Comparison of ENCODE assay signal across 11 cellular contexts in genomic region chr19:47209323-47210179, GRCh38. TPM values are rescaled to one million over a fixed set of nuclear protein-coding genes. Genes with fewer than 3 reads are reported as not detected.
DNase-seq lines count a peak whose midpoint lies in the region; ATAC-seq, FAIRE-seq and TF ChIP-seq lines count a peak whose summit lies in the region.
"Had no signal": no experiment of that assay in that cellular context is flagged by ENCODE, and none has a peak within 500 bp of the region (broad histone marks: within the 10 kb centered on the region; RNA-seq: fewer than 3 reads in every experiment).

No MANE protein-coding gene starts in this region.

- no peak for TF ChIP-seq POLR2A in H1 (IDR thresholded peaks at IDR 0.05; ENCODE audit: control extremely low read depth in 1 of 2, low read depth in 2 of 2, low read length in 2 of 2)

- peak; percentile 78 for FAIRE-seq in H1 (lab: Jason Lieb, UNC)

- H3K27ac ChIP-seq in GM23338 (ENCODE audit: low read depth) (peak overlapping the region; percentile 89), Panc1 (ENCODE audit: low read length) (peak overlapping the region; percentile 66; the same call in 1 of the 2 replicates), H1 (ENCODE audit: low read depth, low read length) (peak overlapping the region; percentile 51; the same call in 1 of the 2 replicates), neural progenitor cell (peak overlapping the region; percentile 51)
- H3K27ac ChIP-seq: SJCRH30 had no signal

- ATAC-seq in GM23338 (peak; percentile 79), Panc1 (0 out of 2 replicates have a peak, but pooled peaks have one; percentile 11), GM19023 (IDR thresholded peaks at IDR 0.05; ENCODE audit: unreplicated experiment) (no peak), GM21447 (IDR thresholded peaks at IDR 0.05; ENCODE audit: unreplicated experiment) (no peak), HG03045 (IDR thresholded peaks at IDR 0.05; ENCODE audit: unreplicated experiment) (no peak)

- no peak overlapping the region for H2BK20ac ChIP-seq in H1 (ENCODE audit: low read length)

- in situ Hi-C loops in Panc1 (cut with HindIII; ENCODE audit: low pct_unique_long_range_greater_than_20kb, low sequenced_read_pairs) = no loop called here

- no peak for TF ChIP-seq RAD21 in H1 (IDR thresholded peaks at IDR 0.05 in 1 of 2, conservative IDR thresholded peaks at IDR 0.05 in 1 of 2; ENCODE audit: low read depth in 2 of 2, low read length in 2 of 2)

- intact Hi-C loops in Panc1 (cut with micrococcal nuclease; ENCODE audit: unreplicated experiment) = no loop called here

- TSS peak; percentile 94 for BruUV-seq in Panc1 (replicated peaks; lab: Mats Ljungman, UMichigan)

- H4K20me1 ChIP-seq in GM23338 (replicated peaks; ENCODE audit: insufficient read depth) = peaks cover 8% of the 10 kb centered on the region
- peaks cover 0 to 2% of the 10 kb centered on the region in 2 experiments for H4K20me1 ChIP-seq in H1 (replicated peaks in 1 of 2; ENCODE audit: control insufficient read depth in 1 of 2, insufficient read depth in 2 of 2, low read length in 2 of 2)
- H4K20me1 ChIP-seq in neural progenitor cell (ENCODE audit: low read depth) = peaks cover 18% of the 10 kb centered on the region

- no peak overlapping the region for H2BK5ac ChIP-seq in H1 (ENCODE audit: low read depth, low read length)

- H3K27ac Mint-ChIP-seq in GM23338 (peak overlapping the region; percentile 98), neural progenitor cell (peak overlapping the region; percentile 38)

- H2AFZ ChIP-seq in GM23338 (no peak overlapping the region), H1 (ENCODE audit: low read length) (no peak overlapping the region), neural progenitor cell (replicated peaks) (no peak overlapping the region)

- TF ChIP-seq CTCF in GM23338 (conservative IDR thresholded peaks at IDR 0.05; ENCODE audit: low read depth in 2 of 2) (no peak), Panc1 (IDR thresholded peaks at IDR 0.05) (no peak), H1 (IDR thresholded peaks at IDR 0.05; ENCODE audit: control extremely low read depth in 1 of 3, insufficient read depth in 1 of 3, low read depth in 1 of 3, low read length in 3 of 3) (no peak), neural progenitor cell (IDR thresholded peaks at IDR 0.05) (no peak)

- H4K5ac ChIP-seq in H1 (ENCODE audit: insufficient read length, low read depth, low read length) = no peak overlapping the region

- no peak overlapping the region for H2AK5ac ChIP-seq in H1 (ENCODE audit: low read depth, low read length)

- H3K36me3 ChIP-seq in GM23338 (ENCODE audit: insufficient read depth) = peaks cover 22% of the 10 kb centered on the region
- H3K36me3 ChIP-seq in Panc1 (ENCODE audit: control insufficient read depth, insufficient read depth, low read length) = no peaks in the 10 kb centered on the region
- peaks cover 13 to 69% (median 37%) of the 10 kb centered on the region in 4 experiments for H3K36me3 ChIP-seq in H1 (ENCODE audit: control insufficient read depth in 2 of 4, insufficient read depth in 4 of 4, low read length in 3 of 4)
- H3K36me3 ChIP-seq in neural progenitor cell = no peaks in the 10 kb centered on the region

- no peak for TF ChIP-seq EP300 in H1 (IDR thresholded peaks at IDR 0.05; ENCODE audit: borderline replicate concordance in 1 of 2, low read depth in 2 of 2, low read length in 2 of 2)

- no peaks in the 10 kb centered on the region for H3K79me2 ChIP-seq in GM23338 (replicated peaks; ENCODE audit: insufficient read depth)
- no peaks in the 10 kb centered on the region for H3K79me2 ChIP-seq in H1 (ENCODE audit: control insufficient read depth in 1 of 2, insufficient read depth in 2 of 2, low read length in 2 of 2)
- H3K79me2 ChIP-seq in neural progenitor cell (ENCODE audit: low read depth) = no peaks in the 10 kb centered on the region

- POLR2A ChIA-PET in Panc1 (lab: Charles Lee) = interaction anchor here (0.9 to 1.6 kb wide), 2 partner anchors 16 to 35 kb away, joined by 4 read pairs; no protein-coding TSS in a partner anchor
- POLR2A ChIA-PET in H1 (lab: Charles Lee; ENCODE audit: partially characterized antibody) = interaction anchor here (0.9 to 10.6 kb wide), 16 partner anchors 10 to 96 kb away, joined by 3 to 195 read pairs (median 6); partner anchors contain the start of genes CCDC9, SAE1 and ZC3H4

- H3F3A ChIP-seq in GM23338 (replicated peaks; ENCODE audit: low read depth) = peaks cover 44% of the 10 kb centered on the region
- H3F3A ChIP-seq in neural progenitor cell (ENCODE audit: low read depth) = peaks cover 54% of the 10 kb centered on the region

- H3K9me2 ChIP-seq in GM23338 (ENCODE audit: insufficient read depth) = no peaks in the 10 kb centered on the region

- no peak overlapping the region for H3K14ac ChIP-seq in H1 (ENCODE audit: insufficient read length)

- CTCF ChIA-PET in Panc1 (lab: Charles Lee) (interaction anchor here (0.6 to 4.4 kb wide), 4 partner anchors 9 to 38 kb away, joined by 5 to 40 read pairs (median 10); no protein-coding TSS in a partner anchor), H1 (lab: Charles Lee; ENCODE audit: partially characterized antibody) (interaction anchor here (0.6 to 11.2 kb wide), 25 partner anchors 8 to 913 kb away, joined by 3 to 303 read pairs (median 7); no protein-coding TSS in a partner anchor)

- H3K27me3 Mint-ChIP-seq in GM23338 (ENCODE audit: insufficient read depth, low read depth, poor library complexity) (peaks cover 14% of the 10 kb centered on the region), neural progenitor cell (ENCODE audit: insufficient read depth, low read depth) (peaks cover 5% of the 10 kb centered on the region)

- H3K4me3 ChIP-seq in GM23338 (no peak overlapping the region), Panc1 (ENCODE audit: low read depth in 2 of 2, low read length in 2 of 2) (no peak overlapping the region), H1 (ENCODE audit: extremely low read depth in 1 of 4, insufficient read depth in 2 of 4, low read depth in 3 of 4, low read length in 4 of 4) (no peak overlapping the region), neural progenitor cell (no peak overlapping the region)
- H3K4me3 ChIP-seq: SJCRH30, thoracic aorta had no signal

- no peaks in the 10 kb centered on the region; the same call in 2 of the 3 replicates for H3K9me3 Mint-ChIP-seq in GM23338
- H3K9me3 Mint-ChIP-seq in neural progenitor cell = no peaks in the 10 kb centered on the region

- H3K18ac ChIP-seq in H1 (ENCODE audit: extremely low read depth, low read length) = no peak overlapping the region

- H3K4me1 ChIP-seq in GM23338 (ENCODE audit: insufficient read depth) (peaks cover 7% of the 10 kb centered on the region), Panc1 (ENCODE audit: control insufficient read depth, insufficient read depth, low read length) (peaks cover 14% of the 10 kb centered on the region), H1 (replicated peaks in 1 of 4; ENCODE audit: control insufficient read depth in 3 of 4, insufficient read depth in 4 of 4, low read length in 3 of 4) (peaks cover 0 to 14% (median 5%) of the 10 kb centered on the region in 4 experiments; a peak in 5 of 7 replicates), neural progenitor cell (peaks cover 14% of the 10 kb centered on the region)

- H3K27me3 ChIP-seq in GM23338 (ENCODE audit: insufficient read depth) (no peaks in the 10 kb centered on the region), Panc1 (ENCODE audit: control insufficient read depth, insufficient read depth, low read length) (no peaks in the 10 kb centered on the region), H1 (replicated peaks in 1 of 4; ENCODE audit: control insufficient read depth in 3 of 4, extremely low read depth in 1 of 4, insufficient read depth in 3 of 4, low read length in 3 of 4) (no peaks in the 10 kb centered on the region), neural progenitor cell (no peaks in the 10 kb centered on the region)
- H3K27me3 ChIP-seq: SJCRH30 had no signal

- no peak overlapping the region for H4K91ac ChIP-seq in H1 (replicated peaks; ENCODE audit: insufficient read length, low read length)

- no peak overlapping the region; the same call in 2 of the 3 replicates for H3K4me3 Mint-ChIP-seq in GM23338
- no peak overlapping the region for H3K4me3 Mint-ChIP-seq in neural progenitor cell

- H2BK12ac ChIP-seq in H1 (ENCODE audit: low read depth, low read length) = no peak overlapping the region

- peak; percentile 55 for DNase-seq in GM23338 (ENCODE audit: low spot score)
- no peak for DNase-seq in Panc1 (ENCODE audit: low read depth, low spot score)
- no peak for DNase-seq in H1 (ENCODE audit: low read depth in 1 of 2, low spot score in 2 of 2)
- DNase-seq in neural progenitor cell (ENCODE audit: low spot score) = peak; percentile 32
- DNase-seq: dermis blood vessel endothelial cell; stimulated activated CD4-positive, alpha-beta T cell treated with anti-CD3 and anti-CD28 coated beads, Interleukin-4, amount 100 ng/mL, for 24 hours had no signal

- H2BK15ac ChIP-seq in H1 (ENCODE audit: low read length) = no peak overlapping the region

- no peak overlapping the region for H3K56ac ChIP-seq in H1 (replicated peaks; ENCODE audit: insufficient read length, low read depth, low read length)

- H2BK120ac ChIP-seq in H1 (replicated peaks; ENCODE audit: low read depth, low read length) = no peak overlapping the region

- no peaks in the 10 kb centered on the region for H3K23me2 ChIP-seq in H1 (ENCODE audit: low read depth, low read length)

- H3K23ac ChIP-seq in H1 (ENCODE audit: insufficient read length) = no peak overlapping the region

- no peak overlapping the region for H3K4ac ChIP-seq in H1 (replicated peaks; ENCODE audit: insufficient read length, low read depth, low read length)

- H3K9ac ChIP-seq in H1 (replicated peaks in 1 of 4; ENCODE audit: extremely low read depth in 1 of 4, low read depth in 3 of 4, low read length in 3 of 4) = no peak overlapping the region
- H3K9ac ChIP-seq in neural progenitor cell = peak overlapping the region; percentile 20

- H3K36me3 Mint-ChIP-seq in GM23338 (ENCODE audit: low read depth) (peaks cover 69% of the 10 kb centered on the region), neural progenitor cell (peaks cover 31% of the 10 kb centered on the region)

- WGBS in H1 (ENCODE audit: extremely low coverage in 1 of 2, insufficient coverage in 1 of 2, insufficient read length in 1 of 2, insufficient replicate concordance in 2 of 2, low coverage in 1 of 2, low lambda C conversion rate in 2 of 2, missing lambda C conversion rate in 1 of 2), 2 experiments = 91% methylated on average over 13 of the region's 13 CpGs; no CpG with 5 or more reads in 1 of the 2 experiments

- H3K9me3 ChIP-seq in Panc1 (ENCODE audit: control insufficient read depth, insufficient read depth, low read depth, low read length) = no peaks in the 10 kb centered on the region
- no peaks in the 10 kb centered on the region for H3K9me3 ChIP-seq in H1 (ENCODE audit: insufficient read depth in 2 of 2, low read depth in 1 of 2, low read length in 1 of 2)
- no peaks in the 10 kb centered on the region for H3K9me3 ChIP-seq in neural progenitor cell (ENCODE audit: low read depth)
- H3K9me3 ChIP-seq: SJCRH30, thoracic aorta had no signal

- no peak overlapping the region for H3K4me2 ChIP-seq in GM23338
- H3K4me2 ChIP-seq in H1 (ENCODE audit: insufficient read depth in 1 of 2, low read depth in 2 of 2, low read length in 2 of 2) = no peak overlapping the region; a peak in 1 of 4 replicates
- H3K4me2 ChIP-seq in neural progenitor cell = no peak overlapping the region

- no peaks in the 10 kb centered on the region for H3K79me1 ChIP-seq in H1 (ENCODE audit: low read depth, low read length)

- H4K8ac ChIP-seq in H1 (ENCODE audit: extremely low read depth, insufficient read depth, low read length) = no peak overlapping the region

- peaks cover 18% of the 10 kb centered on the region for H3K4me1 Mint-ChIP-seq in GM23338
- peaks cover 18% of the 10 kb centered on the region for H3K4me1 Mint-ChIP-seq in neural progenitor cell

RNA-seq across cellular contexts. Expression of gene BBC3, which starts 21.4 kb away (rescaled TPM):
- 27.8 and 31.9 TPM in 2 replicates for total RNA-seq in GM23338 (2014; rRNA removed; shearing (Covaris generic))
- polyA plus RNA-seq in GM23338 (2016; fragmentation: Nextera tagmentation; extraction: Ambion mirVana) (23.4 and 25.8 TPM in 2 replicates), H1 (2011; rRNA removed) (13.2 and 26.4 TPM in 2 replicates)
- total RNA-seq in Panc1 (2021; ENCODE audit: unreplicated experiment) (7.6 TPM), neural progenitor cell (ENCODE audit: low replicate concordance) (2.8 and 19.1 TPM in 2 replicates)
- polyA plus RNA-seq in Panc1 (2012; ENCODE audit: insufficient read length) = 12.9 TPM
- total RNA-seq in H1 (2021; fragmentation: NEBNext Ultra II Directional; extraction: Animal tissue kit (Norgen Biotek cat#: 25700)) = 21.6 and 23.3 TPM in 2 replicates
- 17.9 TPM for polyA plus RNA-seq in H1 (2011; cell fraction: cytosol; rRNA removed)
- polyA plus RNA-seq in H1 (2011; cell fraction: nucleus; rRNA removed) = 24.4 TPM
- polyA plus RNA-seq in H1 (2012, experiment 1 of 2) = 21.4 to 25.1 TPM (median 23.4 TPM) in 4 replicates
- polyA plus RNA-seq in H1 (2012, experiment 2 of 2) = 18.5 TPM
- polyA plus RNA-seq in H1 (2013, experiment 1 of 2) = 7.7 TPM
- 7.8 TPM for polyA plus RNA-seq in H1 (2013, experiment 2 of 2)
- 3.1 and 5.8 TPM in 2 replicates for polyA minus RNA-seq in H1 (2011; rRNA and poly(A)+ RNA removed)
- 18.3 TPM for polyA minus RNA-seq in H1 (2011; cell fraction: cytosol; rRNA and poly(A)+ RNA removed)
- polyA minus RNA-seq in H1 (2011; cell fraction: nucleus; rRNA and poly(A)+ RNA removed) = 17.6 TPM

RNA-seq across cellular contexts. Expression of gene CCDC9, which starts 46.8 kb away (rescaled TPM):
- 14.5 and 17.3 TPM in 2 replicates for total RNA-seq in GM23338 (2014; rRNA removed; shearing (Covaris generic))
- 15.0 and 15.3 TPM in 2 replicates for polyA plus RNA-seq in GM23338 (2016; fragmentation: Nextera tagmentation; extraction: Ambion mirVana)
- 29.2 TPM for total RNA-seq in Panc1 (2021; ENCODE audit: unreplicated experiment)
- polyA plus RNA-seq in Panc1 (2012; ENCODE audit: insufficient read length) = 31.2 TPM
- total RNA-seq in H1 (2021; fragmentation: NEBNext Ultra II Directional; extraction: Animal tissue kit (Norgen Biotek cat#: 25700)) = 25.7 and 29.8 TPM in 2 replicates
- polyA plus RNA-seq in H1 (2011; rRNA removed) = 3.7 and 7.0 TPM in 2 replicates
- 8.7 TPM for polyA plus RNA-seq in H1 (2011; cell fraction: cytosol; rRNA removed)
- 11.6 TPM for polyA plus RNA-seq in H1 (2011; cell fraction: nucleus; rRNA removed)
- 18.0 to 31.1 TPM (median 28.0 TPM) in 4 replicates for polyA plus RNA-seq in H1 (2012, experiment 1 of 2)
- polyA plus RNA-seq in H1 (2012, experiment 2 of 2) = 17.9 TPM
- 13.5 TPM for polyA plus RNA-seq in H1 (2013, experiment 1 of 2)
- polyA plus RNA-seq in H1 (2013, experiment 2 of 2) = 12.8 TPM
- 2.9 and 3.3 TPM in 2 replicates for polyA minus RNA-seq in H1 (2011; rRNA and poly(A)+ RNA removed)
- 4.3 TPM for polyA minus RNA-seq in H1 (2011; cell fraction: cytosol; rRNA and poly(A)+ RNA removed)
- 5.3 TPM for polyA minus RNA-seq in H1 (2011; cell fraction: nucleus; rRNA and poly(A)+ RNA removed)
- total RNA-seq in neural progenitor cell (ENCODE audit: low replicate concordance) = 3.4 and 16.0 TPM in 2 replicates

Comparison
In these comparisons a context has a peak if more than half of its experiments do, and no peak if none do; other contexts are left out.
1. ATAC-seq: peak in GM23338 (single experiment) and Panc1 (single experiment); none in GM19023 (single experiment), GM21447 (single experiment) and HG03045 (single experiment).
2. DNase-seq: peak in GM23338 (single experiment) and neural progenitor cell (single experiment); none in Panc1 (single experiment) and H1 (0 of 2).
3. Peak in every context shown above with its lines, with median percentiles within 50 percentile points of each other: H3K27ac ChIP-seq.